26 cellular contexts compared by ENCODE assay signal in genomic region chr2:48430528-48430927, GRCh38.
"Had no signal": no experiment of that assay in that cellular context is flagged by ENCODE, and none has a peak within 500 bp of the region (broad histone marks: within the 10 kb centered on the region; RNA-seq: fewer than 3 reads in every experiment).

No MANE protein-coding gene starts in this region.

- H3K4me1 ChIP-seq: pancreas, psoas muscle, sigmoid colon, vagina had no signal

- H3K27me3 Mint-ChIP-seq: stimulated activated naive B cell treated with anti-CD40 and anti-IgM and Interleukin-4, amounts not matched to agents 10 μg/mL and 1 μg/mL and 100 μg/mL, for 72 hours; stimulated activated naive CD8-positive, alpha-beta T cell treated with anti-CD3 and anti-CD28 coated beads, Interleukin-15, Interleukin-2, amounts not matched to agents 100 ng/mL and 50 ng/mL, for 24 hours had no signal

- H3K27ac ChIP-seq: neutrophil, pancreas, psoas muscle, right lobe of liver, sigmoid colon, stomach, thoracic aorta, thyroid gland, upper lobe of left lung, vagina had no signal

- H3K4me3 ChIP-seq: pancreas, psoas muscle, right lobe of liver, sigmoid colon, stomach, thoracic aorta, thyroid gland, tibial nerve, upper lobe of left lung, vagina had no signal

- H3K36me3 ChIP-seq: neutrophil, pancreas, right lobe of liver, sigmoid colon, stomach, thoracic aorta, thyroid gland, tibial nerve, upper lobe of left lung, vagina had no signal

- ATAC-seq: pancreas; psoas muscle; right cardiac atrium; right lobe of liver; stimulated activated effector memory CD8-positive, alpha-beta T cell treated with anti-CD3 and anti-CD28 coated beads, Interleukin-12 subunit alpha, Interleukin-12 subunit beta, amount 100 ng/mL, for 72 hours; stimulated activated naive B cell treated with anti-CD40 and anti-IgM and Interleukin-4, amounts not matched to agents 10 μg/mL and 1 μg/mL and 100 μg/mL, for 72 hours had no signal

- H3K9me3 Mint-ChIP-seq: natural killer cell treated with Interleukin-12 subunit alpha and Interleukin-12 subunit beta and Interleukin-15 and Interleukin-18, amount 100 ng/mL, for 72 hours; nephron progenitor cell; neural crest cell; stimulated activated effector memory CD8-positive, alpha-beta T cell treated with anti-CD3 and anti-CD28 coated beads, Interleukin-12 subunit alpha, Interleukin-12 subunit beta, amount 100 ng/mL, for 72 hours; stimulated activated naive B cell treated with anti-CD40 and anti-IgM and Interleukin-4, amounts not matched to agents 10 μg/mL and 1 μg/mL and 100 μg/mL, for 72 hours; stimulated activated naive CD8-positive, alpha-beta T cell treated with anti-CD3 and anti-CD28 coated beads, Interleukin-15, Interleukin-2, amounts not matched to agents 100 ng/mL and 50 ng/mL, for 24 hours had no signal

- H3K9me3 ChIP-seq: neutrophil, pancreas, psoas muscle, right lobe of liver, sigmoid colon, stomach, thoracic aorta, thyroid gland, tibial nerve, upper lobe of left lung, vagina had no signal

- FAIRE-seq: pancreas, small intestine had no signal

- H3K36me3 Mint-ChIP-seq: natural killer cell treated with Interleukin-12 subunit alpha and Interleukin-12 subunit beta and Interleukin-15 and Interleukin-18, amount 100 ng/mL, for 72 hours; stimulated activated effector memory CD8-positive, alpha-beta T cell treated with anti-CD3 and anti-CD28 coated beads, Interleukin-12 subunit alpha, Interleukin-12 subunit beta, amount 100 ng/mL, for 72 hours; stimulated activated naive B cell treated with anti-CD40 and anti-IgM and Interleukin-4, amounts not matched to agents 10 μg/mL and 1 μg/mL and 100 μg/mL, for 72 hours had no signal

- H3K4me3 Mint-ChIP-seq: natural killer cell treated with Interleukin-12 subunit alpha and Interleukin-12 subunit beta and Interleukin-15 and Interleukin-18, amount 100 ng/mL, for 72 hours; nephron progenitor cell; neural crest cell; stimulated activated effector memory CD8-positive, alpha-beta T cell treated with anti-CD3 and anti-CD28 coated beads, Interleukin-12 subunit alpha, Interleukin-12 subunit beta, amount 100 ng/mL, for 72 hours; stimulated activated naive B cell treated with anti-CD40 and anti-IgM and Interleukin-4, amounts not matched to agents 10 μg/mL and 1 μg/mL and 100 μg/mL, for 72 hours; stimulated activated naive CD8-positive, alpha-beta T cell treated with anti-CD3 and anti-CD28 coated beads, Interleukin-15, Interleukin-2, amounts not matched to agents 100 ng/mL and 50 ng/mL, for 24 hours had no signal

- H3K27me3 ChIP-seq: neutrophil, pancreas, right lobe of liver, sigmoid colon, stomach, thyroid gland, tibial nerve, upper lobe of left lung, vagina had no signal

- H3K27ac Mint-ChIP-seq: nephron progenitor cell; stimulated activated effector memory CD8-positive, alpha-beta T cell treated with anti-CD3 and anti-CD28 coated beads, Interleukin-12 subunit alpha, Interleukin-12 subunit beta, amount 100 ng/mL, for 72 hours; stimulated activated naive B cell treated with anti-CD40 and anti-IgM and Interleukin-4, amounts not matched to agents 10 μg/mL and 1 μg/mL and 100 μg/mL, for 72 hours; stimulated activated naive CD8-positive, alpha-beta T cell treated with anti-CD3 and anti-CD28 coated beads, Interleukin-15, Interleukin-2, amounts not matched to agents 100 ng/mL and 50 ng/mL, for 24 hours had no signal

- DNase-seq: nephron progenitor cell; nucleus accumbens; pancreas; psoas muscle; right cardiac atrium; right lobe of liver; sigmoid colon; small intestine; stimulated activated CD4-positive, alpha-beta T cell treated with anti-CD3 and anti-CD28 coated beads, Interleukin-15, amount 100 ng/mL, for 24 hours; stimulated activated CD4-positive, alpha-beta T cell treated with anti-CD3 and anti-CD28 coated beads, Interleukin-2, amount 100 ng/mL, for 24 hours; stimulated activated CD4-positive, alpha-beta T cell treated with anti-CD3 and anti-CD28 coated beads, Interleukin-2, amount 100 ng/mL, for 48 hours; stimulated activated CD4-positive, alpha-beta T cell treated with anti-CD3 and anti-CD28 coated beads, Interleukin-4, amount 100 ng/mL, for 24 hours; stimulated activated naive B cell treated with anti-CD40 and anti-IgM and Interleukin-4, amounts not matched to agents 10 μg/mL and 1 μg/mL and 100 μg/mL, for 72 hours; stimulated activated naive CD4-positive, alpha-beta T cell treated with Interleukin-2 at 50 U/mL for 16 hours; stomach; thyroid gland; trophoblast cell; upper lobe of left lung had no signal
